Comparison of ENCODE assay signal across 17 cellular contexts in the genomic region with DNA sequence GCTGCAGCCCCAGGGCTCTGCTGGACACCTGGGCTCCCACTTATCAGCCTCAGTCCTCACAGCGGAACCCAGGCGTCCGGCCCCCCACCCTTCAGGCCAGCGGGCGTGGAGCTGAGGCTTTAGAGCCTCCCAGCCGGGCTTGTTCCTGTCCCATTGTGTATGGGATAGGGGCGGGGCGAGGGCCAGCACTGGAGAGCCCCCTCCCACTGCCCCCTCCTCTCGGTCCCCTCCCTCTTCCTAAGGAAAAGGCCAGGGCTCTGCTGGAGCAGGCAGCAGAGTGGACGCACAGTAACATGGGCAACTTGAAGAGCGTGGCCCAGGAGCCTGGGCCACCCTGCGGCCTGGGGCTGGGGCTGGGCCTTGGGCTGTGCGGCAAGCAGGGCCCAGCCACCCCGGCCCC. TPM values are rescaled to one million over a fixed set of nuclear protein-coding genes. Genes with fewer than 3 reads are reported as not detected.
DNase-seq lines count a peak whose midpoint lies in the region; ATAC-seq, FAIRE-seq and TF ChIP-seq lines count a peak whose summit lies in the region.
"Had no signal": no experiment of that assay in that cellular context is flagged by ENCODE, and none has a peak within 500 bp of the region (broad histone marks: within the 10 kb centered on the region; RNA-seq: fewer than 3 reads in every experiment).

No MANE protein-coding gene starts in this region.

- no peak for TF ChIP-seq CTCF in CD4-positive, alpha-beta T cell (IDR thresholded peaks at IDR 0.05)
- TF ChIP-seq CTCF in endothelial cell (IDR thresholded peaks at IDR 0.05; ENCODE audit: unreplicated experiment), result no peak
- no peak for TF ChIP-seq CTCF in kidney (IDR thresholded peaks at IDR 0.05; ENCODE audit: borderline replicate concordance, extremely low read depth, insufficient read depth)
- no peak for TF ChIP-seq CTCF in sigmoid colon (IDR thresholded peaks at IDR 0.05)
- no peak for TF ChIP-seq CTCF in CD8-positive, alpha-beta T cell (IDR thresholded peaks at IDR 0.05)
- no peak for TF ChIP-seq CTCF in osteocyte (IDR thresholded peaks at IDR 0.05)

- no peak overlapping the region for H3K4me3 Mint-ChIP-seq in CD4-positive, alpha-beta T cell
- H3K4me3 Mint-ChIP-seq in endothelial cell (ENCODE audit: unreplicated experiment) (peak overlapping the region; percentile 84), osteocyte (ENCODE audit: unreplicated experiment) (no peak overlapping the region)
- no peak overlapping the region for H3K4me3 Mint-ChIP-seq in CD8-positive, alpha-beta T cell
- H3K4me3 Mint-ChIP-seq: activated CD4-positive, alpha-beta memory T cell treated with anti-CD3 and anti-CD28 coated beads for 36 hours; central memory CD8-positive, alpha-beta T cell had no signal

- TF ChIP-seq EP300 in sigmoid colon (IDR thresholded peaks at IDR 0.05), result no peak

- no peaks in the 10 kb centered on the region for H3K27me3 ChIP-seq in CD4-positive, alpha-beta T cell (ENCODE audit: control insufficient read depth, insufficient read depth, low read length)
- peaks cover 0 to 11% (median 0%) of the 10 kb centered on the region in 3 donors for H3K27me3 ChIP-seq in sigmoid colon
- no peaks in the 10 kb centered on the region for H3K27me3 ChIP-seq in CD8-positive, alpha-beta T cell (ENCODE audit: insufficient read depth, low read length)

- peaks cover 11% of the 10 kb centered on the region for H3K9me3 Mint-ChIP-seq in CD4-positive, alpha-beta T cell
- H3K9me3 Mint-ChIP-seq in endothelial cell (ENCODE audit: unreplicated experiment) (peaks cover 7% of the 10 kb centered on the region), osteocyte (ENCODE audit: unreplicated experiment) (peaks cover 8% of the 10 kb centered on the region)
- H3K9me3 Mint-ChIP-seq in CD8-positive, alpha-beta T cell, result peaks cover 17% of the 10 kb centered on the region

- no peak overlapping the region for H3K27ac ChIP-seq in CD4-positive, alpha-beta T cell (ENCODE audit: low read depth, low read length)
- peak overlapping the region; percentile 23 to 48 for H3K27ac ChIP-seq in kidney (ENCODE audit: low read depth in 2 of 2, low read length in 2 of 2)
- H3K27ac ChIP-seq in sigmoid colon, result peak overlapping the region in 3 of 4 donors; percentile 5 to 37 (median 31)
- no peak overlapping the region for H3K27ac ChIP-seq in CD8-positive, alpha-beta T cell (ENCODE audit: low read depth, low read length)

- DNase-seq in CD4-positive, alpha-beta T cell, result no peak
- DNase-seq in endothelial cell (ENCODE audit: low spot score), result peak; percentile 79
- DNase-seq in kidney, result peak; percentile 92
- DNase-seq in sigmoid colon, result peak; percentile 68
- no peak for DNase-seq in activated CD4-positive, alpha-beta T cell treated with anti-CD3 and anti-CD28 coated beads, Interleukin-2, amount 50 U/mL, for 1 hour
- no peak for DNase-seq in LoVo (ENCODE audit: low spot score)
- DNase-seq in CD8-positive, alpha-beta T cell, result no peak
- no peak for DNase-seq in osteocyte (ENCODE audit: extremely low spot score, unreplicated experiment)
- DNase-seq: activated CD4-positive, alpha-beta memory T cell treated with anti-CD3 and anti-CD28 coated beads for 36 hours; head of caudate nucleus; NCI-H187 treated with DMSO at 0.1 percent for 48 hours; PC-3 had no signal

- no peak for FAIRE-seq in kidney (lab: Jason Lieb, UNC)
- FAIRE-seq: GM12878, keratinocyte had no signal

- TF ChIP-seq POLR2A in sigmoid colon (IDR thresholded peaks at IDR 0.05), result no peak

- H3K9me3 ChIP-seq in CD4-positive, alpha-beta T cell (ENCODE audit: control insufficient read depth, low read length), result peaks cover 18% of the 10 kb centered on the region
- H3K9me3 ChIP-seq in kidney (ENCODE audit: control insufficient read depth in 1 of 2, low read length in 2 of 2), result peaks cover 2 to 3% of the 10 kb centered on the region in 2 donors
- H3K9me3 ChIP-seq in sigmoid colon, result no peaks in the 10 kb centered on the region
- no peaks in the 10 kb centered on the region for H3K9me3 ChIP-seq in CD8-positive, alpha-beta T cell (ENCODE audit: low read length)

- peaks cover 55% of the 10 kb centered on the region for H3K4me1 Mint-ChIP-seq in CD4-positive, alpha-beta T cell (ENCODE audit: low read depth)
- peaks cover 22% of the 10 kb centered on the region for H3K4me1 Mint-ChIP-seq in endothelial cell (ENCODE audit: unreplicated experiment)
- peaks cover 35% of the 10 kb centered on the region for H3K4me1 Mint-ChIP-seq in CD8-positive, alpha-beta T cell (ENCODE audit: low read depth)
- H3K4me1 Mint-ChIP-seq in osteocyte (ENCODE audit: unreplicated experiment), result peaks cover 4% of the 10 kb centered on the region

- intact Hi-C loops in CD4-positive, alpha-beta T cell (cut with DNase I, micrococcal nuclease), result no loop called here
- intact Hi-C loops in kidney (cut with DNase I), result no loop called here
- intact Hi-C loops in sigmoid colon (cut with DNase I), result no loop called here
- intact Hi-C loops in CD8-positive, alpha-beta T cell (cut with DNase I, micrococcal nuclease), result loop anchor here in 1 of 2 experiments (10.0 kb wide), 1 partner anchor 209 kb away; no protein-coding TSS in a partner anchor

- CTCF ChIA-PET in CD4-positive, alpha-beta T cell (lab: Charles Lee), result interaction anchor here (1.1 to 1.8 kb wide), 2 partner anchors 8 to 15 kb away, joined by 3 to 6 read pairs; no protein-coding TSS in a partner anchor
- CTCF ChIA-PET in CD8-positive, alpha-beta T cell (lab: Charles Lee), result interaction anchor here (1.4 to 3.8 kb wide), 7 partner anchors 8 to 95 kb away, joined by 3 to 20 read pairs (median 10); no protein-coding TSS in a partner anchor

- H3K9ac ChIP-seq in kidney (ENCODE audit: low read length in 2 of 2), result no peak overlapping the region

- H3K4me3 ChIP-seq in kidney (ENCODE audit: low read length in 2 of 2), result peak overlapping the region; percentile 42 to 49
- H3K4me3 ChIP-seq in sigmoid colon, result peak overlapping the region in 3 of 4 donors; percentile 16 to 23 (median 21)
- no peak overlapping the region for H3K4me3 ChIP-seq in CD8-positive, alpha-beta T cell (ENCODE audit: low read depth, low read length)
- H3K4me3 ChIP-seq: GM12878 had no signal

- POLR2A ChIA-PET in CD4-positive, alpha-beta T cell (lab: Charles Lee), result interaction anchor here (0.8 to 2.3 kb wide), 7 partner anchors 9 to 34 kb away, joined by 3 to 19 read pairs (median 4); no protein-coding TSS in a partner anchor
- POLR2A ChIA-PET in CD8-positive, alpha-beta T cell (lab: Charles Lee), result interaction anchor here (1.5 to 1.8 kb wide), 2 partner anchors 21 to 25 kb away, joined by 3 to 8 read pairs; no protein-coding TSS in a partner anchor

- ATAC-seq in CD4-positive, alpha-beta T cell (ENCODE audit: poor library complexity), result no peak
- ATAC-seq in CD8-positive, alpha-beta T cell, result no peak
- ATAC-seq: PC-3 had no signal

- H3K27ac Mint-ChIP-seq in CD4-positive, alpha-beta T cell, result peak overlapping the region; percentile 64
- H3K27ac Mint-ChIP-seq in endothelial cell (ENCODE audit: unreplicated experiment) (no peak overlapping the region), osteocyte (ENCODE audit: unreplicated experiment) (no peak overlapping the region)
- H3K27ac Mint-ChIP-seq in CD8-positive, alpha-beta T cell, result no peak overlapping the region
- H3K27ac Mint-ChIP-seq: progenitor cell of endocrine pancreas had no signal

- no peaks in the 10 kb centered on the region for H3K36me3 Mint-ChIP-seq in CD4-positive, alpha-beta T cell (ENCODE audit: low read depth)
- peaks cover 36% of the 10 kb centered on the region for H3K36me3 Mint-ChIP-seq in endothelial cell (ENCODE audit: low read depth, unreplicated experiment)
- no peaks in the 10 kb centered on the region for H3K36me3 Mint-ChIP-seq in CD8-positive, alpha-beta T cell
- H3K36me3 Mint-ChIP-seq in osteocyte (ENCODE audit: unreplicated experiment), result no peaks in the 10 kb centered on the region

- no peaks in the 10 kb centered on the region for H3K27me3 Mint-ChIP-seq in CD4-positive, alpha-beta T cell
- H3K27me3 Mint-ChIP-seq in endothelial cell (ENCODE audit: unreplicated experiment), result peaks cover 12% of the 10 kb centered on the region
- H3K27me3 Mint-ChIP-seq in CD8-positive, alpha-beta T cell (ENCODE audit: low read depth), result no peaks in the 10 kb centered on the region
- H3K27me3 Mint-ChIP-seq in osteocyte (ENCODE audit: unreplicated experiment), result no peaks in the 10 kb centered on the region
- H3K27me3 Mint-ChIP-seq: activated CD4-positive, alpha-beta memory T cell treated with anti-CD3 and anti-CD28 coated beads for 36 hours had no signal

- no peaks in the 10 kb centered on the region for H3K4me1 ChIP-seq in kidney (ENCODE audit: control insufficient read depth in 1 of 2, insufficient read depth in 1 of 2, low read depth in 1 of 2, low read length in 2 of 2)
- H3K4me1 ChIP-seq in sigmoid colon, result peaks cover 0 to 13% (median 9%) of the 10 kb centered on the region in 4 donors
- H3K4me1 ChIP-seq in CD8-positive, alpha-beta T cell (ENCODE audit: insufficient read depth, low read length), result peaks cover 43% of the 10 kb centered on the region

- no peaks in the 10 kb centered on the region for H3K36me3 ChIP-seq in kidney (ENCODE audit: control insufficient read depth in 1 of 2, insufficient read depth in 2 of 2, low read length in 2 of 2)
- no peaks in the 10 kb centered on the region for H3K36me3 ChIP-seq in sigmoid colon
- H3K36me3 ChIP-seq in CD8-positive, alpha-beta T cell (ENCODE audit: insufficient read depth, low read length), result no peaks in the 10 kb centered on the region

- 90 to 93% methylated on average over 14 of the region's 14 CpGs for WGBS in sigmoid colon, 2 donors

RNA-seq across cellular contexts. Expression of gene NOS3, which starts 2.7 kb away (rescaled TPM):
- 1 to 10 TPM; 3.9 to 7.1 TPM for total RNA-seq in CD4-positive, alpha-beta T cell
- total RNA-seq in endothelial cell (ENCODE audit: unreplicated experiment) (102 TPM), kidney (51.7 TPM), sigmoid colon (1 to 10 TPM; 1.3 to 7.2 (median 2.9) TPM), osteocyte (0.73 TPM in 1 of 2 replicates, not detected in the other)
- polyA plus RNA-seq in kidney (ENCODE audit: insufficient read depth, low read depth, low replicate concordance) (9.3 TPM), sigmoid colon (1 to 10 TPM in 2 of 3 donors, under 1 TPM in 1; 0.23 to 6.1 (median 1.2) TPM)
- 1 to 10 TPM; 1.1 to 1.4 TPM for total RNA-seq in CD8-positive, alpha-beta T cell

RNA-seq across cellular contexts. Expression of gene KCNH2, which starts 15.4 kb away (rescaled TPM):
- 1 to 10 TPM; 1.9 to 2.3 TPM for total RNA-seq in CD4-positive, alpha-beta T cell
- total RNA-seq in endothelial cell (ENCODE audit: unreplicated experiment), result 3.4 TPM
- 1.3 TPM for total RNA-seq in kidney
- polyA plus RNA-seq in kidney (ENCODE audit: insufficient read depth, low read depth, low replicate concordance), result 1.5 TPM
- total RNA-seq in sigmoid colon, result 100 to 1,000 TPM in 1 of 4 donors, 10 to 100 TPM in 3; 40.6 to 107 (median 85.2) TPM
- 1 to 10 TPM in 2 of 3 donors, under 1 TPM in 1; 0.46 to 7.3 (median 1.2) TPM for polyA plus RNA-seq in sigmoid colon
- total RNA-seq in CD8-positive, alpha-beta T cell, result under 1 TPM; 0.90 to 0.97 TPM
- not detected in 2 replicates for total RNA-seq in osteocyte

RNA-seq across cellular contexts. Expression of gene ATG9B, which starts 30.8 kb away (rescaled TPM):
- 10 to 100 TPM; 16.8 to 17.1 TPM for total RNA-seq in CD4-positive, alpha-beta T cell
- total RNA-seq in endothelial cell (ENCODE audit: unreplicated experiment) (0.85 TPM), kidney (0.19 TPM), sigmoid colon (not detected), osteocyte (0.11 and 0.39 TPM in 2 replicates)
- polyA plus RNA-seq in kidney (ENCODE audit: insufficient read depth, low read depth, low replicate concordance) (0.19 TPM), sigmoid colon (1 to 10 TPM in 2 of 3 donors, not detected in 1; 1.2 to 1.6 TPM)
- total RNA-seq in CD8-positive, alpha-beta T cell, result 10 to 100 TPM in 1 of 2 experiments, 1 to 10 TPM in 1; 9.2 to 12.7 TPM
- total RNA-seq: HT1080 had no signal

RNA-seq across cellular contexts. Expression of gene ABCB8, which starts 34.7 kb away (rescaled TPM):
- total RNA-seq in CD4-positive, alpha-beta T cell, result 10 to 100 TPM; 57.0 to 62.2 TPM
- total RNA-seq in endothelial cell (ENCODE audit: unreplicated experiment) (17.4 TPM), kidney (36.0 TPM), sigmoid colon (10 to 100 TPM in 3 of 4 donors, 1 to 10 TPM in 1; 9.7 to 20.8 (median 19.5) TPM), osteocyte (38.1 and 39.7 TPM in 2 replicates)
- polyA plus RNA-seq in kidney (ENCODE audit: insufficient read depth, low read depth, low replicate concordance) (34.3 TPM), sigmoid colon (10 to 100 TPM in 1 of 3 donors, 1 to 10 TPM in 2; 3.0 to 32.8 (median 5.3) TPM)
- total RNA-seq in CD8-positive, alpha-beta T cell, result 10 to 100 TPM; 43.6 to 49.3 TPM

RNA-seq across cellular contexts. Expression of gene ASIC3, which starts 54.8 kb away (rescaled TPM):
- 10 to 100 TPM; 13.8 to 15.2 TPM for total RNA-seq in CD4-positive, alpha-beta T cell
- 3.4 TPM for total RNA-seq in endothelial cell (ENCODE audit: unreplicated experiment)
- 1.9 TPM for total RNA-seq in kidney
- 3.1 TPM for polyA plus RNA-seq in kidney (ENCODE audit: insufficient read depth, low read depth, low replicate concordance)
- total RNA-seq in sigmoid colon, result 1 to 10 TPM; 1.8 to 8.6 (median 4.5) TPM
- 1 to 10 TPM in 2 of 3 donors, under 1 TPM in 1; 0.46 to 3.1 (median 3.0) TPM for polyA plus RNA-seq in sigmoid colon
- 1 to 10 TPM; 6.7 to 8.6 TPM for total RNA-seq in CD8-positive, alpha-beta T cell
- total RNA-seq in osteocyte, result 3.6 and 5.8 TPM in 2 replicates

Comparison
In these comparisons a context has a peak if more than half of its experiments do, and no peak if none do; other contexts are left out.
1. DNase-seq: peak in endothelial cell (single experiment), kidney (single experiment) and sigmoid colon (single experiment); none in CD4-positive, alpha-beta T cell (0 of 10), activated CD4-positive, alpha-beta T cell treated with anti-CD3 and anti-CD28 coated beads, Interleukin-2, amount 50 U/mL, for 1 hour (single experiment), LoVo (single experiment), CD8-positive, alpha-beta T cell (0 of 7) and osteocyte (single experiment).
2. H3K27ac ChIP-seq: peak in kidney (2 of 2) and sigmoid colon (3 of 4); none in CD4-positive, alpha-beta T cell (single experiment) and CD8-positive, alpha-beta T cell (single experiment).